36 cellular contexts compared by ENCODE assay signal in the genomic region with DNA sequence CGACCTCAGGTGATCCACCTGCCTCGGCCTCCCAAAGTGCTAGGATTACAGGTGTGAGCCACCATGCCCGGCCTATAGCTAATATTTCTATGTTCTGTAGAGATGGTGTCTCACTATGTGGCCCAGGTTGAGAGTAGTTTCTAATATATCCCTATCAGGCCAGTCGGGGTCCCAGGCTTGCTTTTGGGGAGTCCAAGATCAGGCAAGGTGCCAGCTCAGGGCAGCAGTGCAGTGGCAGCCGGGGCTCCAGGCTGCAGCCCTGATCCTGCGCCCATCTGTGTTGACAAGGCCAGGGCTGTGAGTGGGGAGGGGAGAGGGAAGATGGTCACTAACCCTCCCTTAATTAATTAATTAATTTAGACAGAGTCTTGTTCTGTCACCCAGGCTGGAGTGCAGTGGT.
"Had no signal": no experiment of that assay in that cellular context is flagged by ENCODE, and none has a peak within 500 bp of the region (broad histone marks: within the 10 kb centered on the region; RNA-seq: fewer than 3 reads in every experiment).

No MANE protein-coding gene starts in this region.

- H3K4me3 ChIP-seq: adrenal gland, body of pancreas, breast epithelium had no signal

- H3K9me3 ChIP-seq: adrenal gland, body of pancreas, breast epithelium had no signal

- H3K27me3 ChIP-seq: adrenal gland, body of pancreas, brain microvascular endothelial cell, breast epithelium had no signal

- H3K36me3 ChIP-seq: adrenal gland, brain microvascular endothelial cell, breast epithelium had no signal

- DNase-seq: activated CD4-positive, alpha-beta memory T cell treated with anti-CD3 and anti-CD28 coated beads, Interleukin-2, amount 10 ng/mL, durations not matched to agents 7 days and 5 days; activated CD4-positive, alpha-beta T cell treated with anti-CD3 and anti-CD28 coated beads for 1 hour; activated CD4-positive, alpha-beta T cell treated with anti-CD3 and anti-CD28 coated beads for 36 hours; activated CD4-positive, alpha-beta T cell treated with anti-CD3 and anti-CD28 coated beads for 48 hours; activated CD4-positive, alpha-beta T cell treated with anti-CD3 and anti-CD28 coated beads, Interleukin-2, amount 10 ng/mL, durations not matched to agents 7 days and 5 days; activated CD4-positive, alpha-beta T cell treated with anti-CD3 and anti-CD28 coated beads, Interleukin-2, amount 50 U/mL, for 48 hours; activated CD4-positive, CD25-positive, alpha-beta regulatory T cell; activated CD8-positive, alpha-beta memory T cell treated with anti-CD3 and anti-CD28 coated beads for 24 hours; activated CD8-positive, alpha-beta memory T cell treated with anti-CD3 and anti-CD28 coated beads, Interleukin-2, amount 10 ng/mL, durations not matched to agents 7 days and 5 days; activated CD8-positive, alpha-beta T cell treated with anti-CD3 and anti-CD28 coated beads, Interleukin-2, amount 10 ng/mL, durations not matched to agents 7 days and 5 days; activated effector memory CD4-positive, alpha-beta T cell treated with anti-CD3 and anti-CD28 coated beads, Interleukin-2, amount 50 U/mL, for 16 hours; activated gamma-delta T cell treated with Interleukin-2 at 50 U/mL for 16 hours; activated naive CD4-positive, alpha-beta T cell; activated naive CD4-positive, alpha-beta T cell treated with anti-CD3 and anti-CD28 coated beads for 36 hours; activated naive CD4-positive, alpha-beta T cell treated with anti-CD3 and anti-CD28 coated beads, Interleukin-2, amount 50 U/mL, for 16 hours; activated naive CD8-positive, alpha-beta T cell treated with anti-CD3 and anti-CD28 coated beads for 36 hours; activated T-cell treated with anti-CD3 and anti-CD28 coated beads for 4 hours; activated T-cell treated with anti-CD3 and anti-CD28 coated beads, Interleukin-2, amount 50 U/mL, for 1 hour; activated T-cell treated with anti-CD3 and anti-CD28 coated beads, Interleukin-2, amount 50 U/mL, for 4 hours; activated T-cell treated with anti-CD3 and anti-CD28 coated beads, Interleukin-2, amount 50 U/mL, for 72 hours; adrenal gland; amniotic stem cell; body of pancreas; brain microvascular endothelial cell; central memory CD4-positive, alpha-beta T cell; T-helper 1 cell; T-helper 2 cell; T-helper 9 cell; WERI-Rb-1 had no signal

- H3K27ac ChIP-seq: adrenal gland, body of pancreas, brain microvascular endothelial cell, breast epithelium, WERI-Rb-1 had no signal

- H3K4me1 ChIP-seq: adrenal gland, body of pancreas, breast epithelium had no signal

- ATAC-seq: activated CD4-positive, alpha-beta T cell treated with anti-CD3 and anti-CD28 coated beads for 36 hours; activated CD4-positive, CD25-positive, alpha-beta regulatory T cell treated with anti-CD3 and anti-CD28 coated beads, Interleukin-2, amount 50 U/mL, for 24 hours; activated CD8-positive, alpha-beta memory T cell treated with anti-CD3 and anti-CD28 coated beads, Interleukin-2, amount 10 ng/mL, durations not matched to agents 7 days and 5 days; activated CD8-positive, alpha-beta T cell treated with anti-CD3 and anti-CD28 coated beads, Interleukin-2, amount 10 ng/mL, durations not matched to agents 7 days and 5 days; activated naive CD4-positive, alpha-beta T cell treated with anti-CD3 and anti-CD28 coated beads, Interleukin-2, amount 50 U/mL, for 72 hours; activated T-cell treated with anti-CD3 and anti-CD28 coated beads, Interleukin-2, amount 50 U/mL, for 4 hours; activated T-cell treated with anti-CD3 and anti-CD28 coated beads, Interleukin-2, amount 50 U/mL, for 72 hours; activated T-helper 17 cell treated with anti-CD3 and anti-CD28 coated beads, Interleukin-2, amount 50 U/mL, for 72 hours; WTC11 had no signal

- FAIRE-seq: astrocyte, TTC549 had no signal
